Comparison of ENCODE assay signal across 24 cellular contexts in the genomic region with DNA sequence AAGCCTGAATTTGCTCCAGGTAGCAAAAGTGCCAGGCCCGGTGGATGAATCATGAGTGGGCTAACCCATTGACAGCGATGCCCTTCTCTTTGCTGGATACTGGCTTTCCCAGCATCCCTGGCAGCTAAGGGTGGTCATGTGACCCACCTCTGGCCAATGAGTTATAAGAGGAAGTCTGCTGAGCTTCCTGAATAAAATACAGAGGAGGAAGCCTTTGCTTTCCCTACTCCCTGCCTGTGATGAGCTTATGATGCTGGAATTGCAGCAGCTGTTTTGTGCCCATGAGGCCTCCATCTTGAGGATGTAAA. TPM values are rescaled to one million over a fixed set of nuclear protein-coding genes. Genes with fewer than 3 reads are reported as not detected.
DNase-seq lines count a peak whose midpoint lies in the region; ATAC-seq, FAIRE-seq and TF ChIP-seq lines count a peak whose summit lies in the region.
"Had no signal": no experiment of that assay in that cellular context is flagged by ENCODE, and none has a peak within 500 bp of the region (broad histone marks: within the 10 kb centered on the region; RNA-seq: fewer than 3 reads in every experiment).

No MANE protein-coding gene starts in this region.

- CTCF ChIA-PET in A549 (lab: Yijun Ruan, JAX), result interaction anchor here (0.5 to 1.8 kb wide), 5 partner anchors 13 to 276 kb away, joined by 3 to 7 read pairs (median 3); no protein-coding TSS in a partner anchor
- CTCF ChIA-PET in WTC11 (lab: Charles Lee), result interaction anchor here (0.8 to 1.1 kb wide), 4 partner anchors 14 to 133 kb away, joined by 3 read pairs; a partner anchor contains a TSS

- H3K4me2 ChIP-seq in A549, result no peak overlapping the region
- H3K4me2 ChIP-seq: KMS-11 had no signal

- H3K4me1 ChIP-seq in A549 (no peaks in the 10 kb centered on the region), mucosa of descending colon (ENCODE audit: low read depth) (peaks cover 15% of the 10 kb centered on the region)

- H3K9me3 ChIP-seq in A549 (peaks cover 8% of the 10 kb centered on the region), mucosa of descending colon (peaks cover 6% of the 10 kb centered on the region)
- H3K9me3 ChIP-seq: pancreas had no signal

- POLR2A ChIA-PET in A549 (lab: Yijun Ruan, JAX) (no interaction called here), WTC11 (lab: Charles Lee) (interaction anchor here (0.7 kb wide), 1 partner anchor 51 kb away, joined by 7 read pairs; no protein-coding TSS in a partner anchor)

- H3K4me3 ChIP-seq in A549, result no peak overlapping the region
- no peak overlapping the region for H3K4me3 ChIP-seq in H7 (ENCODE audit: insufficient read depth, low read depth, low read length)
- H3K4me3 ChIP-seq in mucosa of descending colon, result no peak overlapping the region
- H3K4me3 ChIP-seq: pancreas, right atrium auricular region had no signal

- H3K9me3 Mint-ChIP-seq in WTC11, result peaks cover 6% of the 10 kb centered on the region

- peaks cover 4% of the 10 kb centered on the region for H3K36me3 Mint-ChIP-seq in WTC11
- H3K36me3 Mint-ChIP-seq: CD14-positive monocyte, T-cell had no signal

- H3K27me3 ChIP-seq in H7 (ENCODE audit: control insufficient read depth, insufficient read depth, low read length), result no peaks in the 10 kb centered on the region
- H3K27me3 ChIP-seq: pancreas, right atrium auricular region had no signal

- no peak overlapping the region for H3K4me3 Mint-ChIP-seq in WTC11
- H3K4me3 Mint-ChIP-seq: CD14-positive monocyte; dendritic cell treated with granulocyte-macrophage colony-stimulating factor and Interleukin-4, amounts not matched to agents 40 ng/mL and 50 ng/mL, for 4 days; H9; naive thymus-derived CD8-positive, alpha-beta T cell; T-cell had no signal

- FAIRE-seq in A549 (lab: Jason Lieb, UNC), result no peak
- FAIRE-seq: pancreas had no signal

- H3K27ac Mint-ChIP-seq in WTC11, result no peak overlapping the region
- H3K27ac Mint-ChIP-seq: dendritic cell treated with granulocyte-macrophage colony-stimulating factor and Interleukin-4, amounts not matched to agents 40 ng/mL and 50 ng/mL, for 4 days; H9; T-cell had no signal

- no peak for DNase-seq in A549 (ENCODE audit: low read depth in 1 of 2, low spot score in 1 of 2)
- peak; percentile 23 for DNase-seq in H7
- DNase-seq in WTC11 (ENCODE audit: low spot score), result no peak
- peak in 2 of 3 donors; percentile 28 to 32 for DNase-seq in mucosa of descending colon
- DNase-seq in DMS153 (lab: John Stamatoyannopoulos, UW), result no peak
- no peak for DNase-seq in SKM-1 treated with dmso at 0.1 percent for 144 hours (lab: John Stamatoyannopoulos, UW; ENCODE audit: unreplicated experiment)
- DNase-seq: activated CD4-positive, alpha-beta T cell treated with anti-CD3 and anti-CD28 coated beads, Interleukin-2, amount 50 U/mL, for 4 hours; activated gamma-delta T cell treated with Interleukin-2 at 50 U/mL for 16 hours; H9; kidney glomerular epithelial cell; mesenchymal stem cell; naive thymus-derived CD8-positive, alpha-beta T cell; NCI-H1092; NCI-H187 treated with DMSO at 0.1 percent for 48 hours; NCI-H226; NCI-H82; Right ventricle myocardium superior; T-cell had no signal

- no peak overlapping the region for H3K27ac ChIP-seq in A549
- H3K27ac ChIP-seq: KMS-11, right atrium auricular region had no signal

- no peaks in the 10 kb centered on the region for H3K27me3 Mint-ChIP-seq in WTC11 (ENCODE audit: low read depth)
- H3K27me3 Mint-ChIP-seq: naive thymus-derived CD8-positive, alpha-beta T cell; T-cell had no signal

- H3K36me3 ChIP-seq in H7 (replicated peaks; ENCODE audit: control insufficient read depth, insufficient read depth, low read length), result no peaks in the 10 kb centered on the region
- no peaks in the 10 kb centered on the region for H3K36me3 ChIP-seq in mucosa of descending colon (ENCODE audit: low read depth)
- H3K36me3 ChIP-seq: pancreas, right atrium auricular region had no signal

- no peak for TF ChIP-seq RAD21 in A549 (conservative IDR thresholded peaks at IDR 0.05 in 1 of 2, IDR thresholded peaks at IDR 0.05 in 1 of 2)

- TF ChIP-seq CTCF in A549 (IDR thresholded peaks at IDR 0.05) (no peak), WTC11 (IDR thresholded peaks at IDR 0.05) (no peak), mucosa of descending colon (IDR thresholded peaks at IDR 0.05) (no peak)

- no peak for TF ChIP-seq POLR2A in A549 (IDR thresholded peaks at IDR 0.05; ENCODE audit: low read length)

- intact Hi-C loops in mucosa of descending colon (cut with DNase I, micrococcal nuclease), result no loop called here

- ATAC-seq in A549 (0 out of 6 replicates have a peak, but pooled peaks of 1 of the 2 experiments have one; percentile 10), WTC11 (no peak), mucosa of descending colon (no peak), GM19328 (IDR thresholded peaks at IDR 0.05; ENCODE audit: unreplicated experiment) (no peak)
- ATAC-seq: naive thymus-derived CD8-positive, alpha-beta T cell; pancreas; T-cell had no signal

- peaks cover 37% of the 10 kb centered on the region for H3K4me1 Mint-ChIP-seq in WTC11

- WGBS in A549 (ENCODE audit: missing lambda C conversion rate), result 92% methylated on average over 2 of the region's 2 CpGs

- no peak for TF ChIP-seq EP300 in A549 (IDR thresholded peaks at IDR 0.05)

TF ChIP-seq in A549, 52 proteins besides CTCF, POLR2A, EP300 and RAD21:
- TF ChIP-seq RNF2 (IDR thresholded peaks at IDR 0.05; ENCODE audit: borderline replicate concordance, low read depth) (no peak), MYC (IDR thresholded peaks at IDR 0.05; ENCODE audit: borderline replicate concordance, low read length) (no peak), CBX2 (IDR thresholded peaks at IDR 0.05; ENCODE audit: borderline replicate concordance, low read depth) (no peak), RARB (CRISPR knock-in tag; IDR thresholded peaks at IDR 0.05) (no peak), ZNF302 (CRISPR knock-in tag; IDR thresholded peaks at IDR 0.05) (no peak)
- TF ChIP-seq, protein P1, sequence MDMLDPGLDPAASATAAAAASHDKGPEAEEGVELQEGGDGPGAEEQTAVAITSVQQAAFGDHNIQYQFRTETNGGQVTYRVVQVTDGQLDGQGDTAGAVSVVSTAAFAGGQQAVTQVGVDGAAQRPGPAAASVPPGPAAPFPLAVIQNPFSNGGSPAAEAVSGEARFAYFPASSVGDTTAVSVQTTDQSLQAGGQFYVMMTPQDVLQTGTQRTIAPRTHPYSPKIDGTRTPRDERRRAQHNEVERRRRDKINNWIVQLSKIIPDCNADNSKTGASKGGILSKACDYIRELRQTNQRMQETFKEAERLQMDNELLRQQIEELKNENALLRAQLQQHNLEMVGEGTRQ (IDR thresholded peaks at IDR 0.05), result peak; percentile 58
TF ChIP-seq in A549: peak in this region for 1.

TF ChIP-seq in WTC11, 78 proteins besides CTCF, POLR2A, EP300 and RAD21:
- TF ChIP-seq, protein P2, sequence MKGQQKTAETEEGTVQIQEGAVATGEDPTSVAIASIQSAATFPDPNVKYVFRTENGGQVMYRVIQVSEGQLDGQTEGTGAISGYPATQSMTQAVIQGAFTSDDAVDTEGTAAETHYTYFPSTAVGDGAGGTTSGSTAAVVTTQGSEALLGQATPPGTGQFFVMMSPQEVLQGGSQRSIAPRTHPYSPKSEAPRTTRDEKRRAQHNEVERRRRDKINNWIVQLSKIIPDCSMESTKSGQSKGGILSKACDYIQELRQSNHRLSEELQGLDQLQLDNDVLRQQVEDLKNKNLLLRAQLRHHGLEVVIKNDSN (CRISPR knock-in tag; IDR thresholded peaks at IDR 0.05), result peak; percentile 52; the same call in 1 of the 2 replicates
- TF ChIP-seq ZNF121 (CRISPR knock-in tag; IDR thresholded peaks at IDR 0.05) (no peak), NFYB (CRISPR knock-in tag; conservative IDR thresholded peaks at IDR 0.05; ENCODE audit: low read depth) (peak; percentile 41; the same call in 1 of the 2 replicates), MXD4 (CRISPR knock-in tag; IDR thresholded peaks at IDR 0.05; ENCODE audit: borderline replicate concordance) (no peak), IRF2 (CRISPR knock-in tag; IDR thresholded peaks at IDR 0.05; ENCODE audit: borderline replicate concordance, low read depth) (no peak)
- TF ChIP-seq, protein P3, sequence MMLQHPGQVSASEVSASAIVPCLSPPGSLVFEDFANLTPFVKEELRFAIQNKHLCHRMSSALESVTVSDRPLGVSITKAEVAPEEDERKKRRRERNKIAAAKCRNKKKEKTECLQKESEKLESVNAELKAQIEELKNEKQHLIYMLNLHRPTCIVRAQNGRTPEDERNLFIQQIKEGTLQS (CRISPR knock-in tag; conservative IDR thresholded peaks at IDR 0.05), result no peak
- TF ChIP-seq, protein P4, sequence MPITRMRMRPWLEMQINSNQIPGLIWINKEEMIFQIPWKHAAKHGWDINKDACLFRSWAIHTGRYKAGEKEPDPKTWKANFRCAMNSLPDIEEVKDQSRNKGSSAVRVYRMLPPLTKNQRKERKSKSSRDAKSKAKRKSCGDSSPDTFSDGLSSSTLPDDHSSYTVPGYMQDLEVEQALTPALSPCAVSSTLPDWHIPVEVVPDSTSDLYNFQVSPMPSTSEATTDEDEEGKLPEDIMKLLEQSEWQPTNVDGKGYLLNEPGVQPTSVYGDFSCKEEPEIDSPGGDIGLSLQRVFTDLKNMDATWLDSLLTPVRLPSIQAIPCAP (CRISPR knock-in tag; IDR thresholded peaks at IDR 0.05), result no peak
- TF ChIP-seq, protein P1 (CRISPR knock-in tag; IDR thresholded peaks at IDR 0.05), result peak; percentile 78
TF ChIP-seq in WTC11: peak in this region for 3.

RNA-seq across cellular contexts. Expression of a gene that starts 15.0 kb away (rescaled TPM):
- polyA plus RNA-seq in A549 (2011; rRNA removed) (5.5 and 6.3 TPM in 2 replicates), A549 (2017; fragmentation: RNase III; extraction: RNeasy Plus Mini Kit Qiagen cat#74134 plus additional on column Dnase treatment) (2.5 to 4.1 TPM (median 3.1 TPM) in 3 replicates)
- polyA plus RNA-seq in A549 (2012; cell fraction: cytosol; rRNA removed), result 4.0 and 5.4 TPM in 2 replicates
- polyA plus RNA-seq in A549 (2012; cell fraction: nucleus; rRNA removed), result 14.8 and 16.2 TPM in 2 replicates
- polyA minus RNA-seq in A549 (2011; rRNA and poly(A)+ RNA removed), result 5.7 and 7.4 TPM in 2 replicates
- total RNA-seq in H7 (2014; rRNA removed; shearing (Covaris generic)), result 5.7 and 5.8 TPM in 2 replicates
- total RNA-seq in WTC11 (2021) (35.6 to 39.1 TPM (median 37.8 TPM) in 3 replicates), mucosa of descending colon (100 to 1,000 TPM in 2 of 3 donors, 10 to 100 TPM in 1; 72.8 to 253 (median 247) TPM)

Comparison
In these comparisons a context has a peak if more than half of its experiments do, and no peak if none do; other contexts are left out.
1. DNase-seq: peak in H7 (single experiment) and mucosa of descending colon (2 of 3); none in A549 (0 of 2), WTC11 (single experiment), DMS153 (single experiment) and SKM-1 treated with dmso at 0.1 percent for 144 hours (single experiment).